22 cellular contexts compared by ENCODE assay signal in the genomic region with DNA sequence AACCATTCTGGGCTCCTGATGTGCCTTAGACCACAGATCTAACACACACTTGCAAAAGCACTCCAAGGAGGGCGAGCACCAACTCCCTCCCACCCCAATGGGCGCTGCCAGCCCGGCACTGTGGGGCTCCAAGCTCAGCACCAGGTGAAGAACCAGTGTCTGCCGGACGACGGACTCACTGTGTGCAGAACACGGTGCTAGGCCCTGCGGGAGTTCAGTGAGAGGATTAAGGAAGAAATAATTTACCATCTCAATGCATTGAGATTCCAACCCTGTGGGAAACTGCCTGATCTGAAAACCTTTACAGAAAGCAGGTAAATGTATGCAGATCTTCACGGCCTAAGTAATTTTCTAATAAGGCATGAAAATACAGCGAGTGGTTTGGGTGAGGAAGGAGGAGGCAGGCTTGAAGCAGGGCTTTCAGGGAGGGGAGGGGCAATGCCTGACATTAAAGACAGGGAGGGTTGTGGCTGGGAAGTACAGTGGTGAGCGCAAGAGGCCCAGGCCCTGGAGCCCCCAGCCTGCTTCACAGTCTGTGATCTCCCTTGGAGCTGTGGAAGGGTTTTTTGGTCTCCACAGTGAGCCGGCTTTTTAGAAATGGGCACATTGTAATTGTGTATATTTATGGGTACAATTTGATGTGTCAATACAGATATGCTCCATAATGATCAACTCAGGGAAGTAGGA. TPM values are rescaled to one million over a fixed set of nuclear protein-coding genes. Genes with fewer than 3 reads are reported as not detected.
A peak's percentile ranks its signal among the peaks of the same experiment; 100 is the strongest.
DNase-seq lines count a peak whose midpoint lies in the region; ATAC-seq and TF ChIP-seq lines count a peak whose summit lies in the region.
"Had no signal": no experiment of that assay in that cellular context is flagged by ENCODE, and none has a peak within 500 bp of the region (broad histone marks: within the 10 kb centered on the region; RNA-seq: fewer than 3 reads in every experiment).

No MANE protein-coding gene starts in this region.

- H3K27me3 ChIP-seq in H7 (ENCODE audit: control insufficient read depth, insufficient read depth, low read length) = no peaks in the 10 kb centered on the region; the same call in none of the 2 replicates
- no peaks in the 10 kb centered on the region for H3K27me3 ChIP-seq in WERI-Rb-1 (ENCODE audit: insufficient read depth, low read depth, severe bottlenecking)
- H3K27me3 ChIP-seq in spleen (replicated peaks in 1 of 7) = no peaks in the 10 kb centered on the region
- H3K27me3 ChIP-seq: BE2C had no signal

- H3K27ac Mint-ChIP-seq in activated T-cell treated with anti-CD3 and anti-CD28 coated beads, Interleukin-2, amount 50 U/mL, for 24 hours = no peak overlapping the region
- H3K27ac Mint-ChIP-seq: CD4-positive, CD25-positive, alpha-beta regulatory T cell; IgD-negative memory B cell had no signal

- H3K4me3 Mint-ChIP-seq in activated T-cell treated with anti-CD3 and anti-CD28 coated beads, Interleukin-2, amount 50 U/mL, for 24 hours = no peak overlapping the region
- H3K4me3 Mint-ChIP-seq: CD4-positive, CD25-positive, alpha-beta regulatory T cell; IgD-negative memory B cell had no signal

- no peak overlapping the region for H3K4me3 ChIP-seq in H7 (ENCODE audit: insufficient read depth, low read depth, low read length)
- H3K4me3 ChIP-seq in WERI-Rb-1 (ENCODE audit: low read depth, low read length) = no peak overlapping the region
- no peak overlapping the region for H3K4me3 ChIP-seq in spleen
- H3K4me3 ChIP-seq: GM12878 had no signal

- no peaks in the 10 kb centered on the region for H3K9me3 ChIP-seq in WERI-Rb-1 (ENCODE audit: severe bottlenecking)
- H3K9me3 ChIP-seq in spleen = peaks cover 0 to 5% (median 0%) of the 10 kb centered on the region in 8 donors
- H3K9me3 ChIP-seq: BE2C had no signal

- H3K9me3 Mint-ChIP-seq in activated T-cell treated with anti-CD3 and anti-CD28 coated beads, Interleukin-2, amount 50 U/mL, for 24 hours = no peaks in the 10 kb centered on the region
- H3K9me3 Mint-ChIP-seq: CD4-positive, CD25-positive, alpha-beta regulatory T cell; IgD-negative memory B cell had no signal

- no peak for TF ChIP-seq POLR2A in spleen (IDR thresholded peaks at IDR 0.05)

- no peaks in the 10 kb centered on the region for H3K36me3 Mint-ChIP-seq in activated T-cell treated with anti-CD3 and anti-CD28 coated beads, Interleukin-2, amount 50 U/mL, for 24 hours (ENCODE audit: low read depth)
- H3K36me3 Mint-ChIP-seq: CD4-positive, CD25-positive, alpha-beta regulatory T cell; IgD-negative memory B cell had no signal

- TF ChIP-seq CTCF in WERI-Rb-1 (IDR thresholded peaks at IDR 0.05; ENCODE audit: low read depth, low read length) (no peak), spleen (IDR thresholded peaks at IDR 0.05 in 8 of 11, conservative IDR thresholded peaks at IDR 0.05 in 3 of 11) (no peak)

- H3K27me3 Mint-ChIP-seq in activated T-cell treated with anti-CD3 and anti-CD28 coated beads, Interleukin-2, amount 50 U/mL, for 24 hours = no peaks in the 10 kb centered on the region

- no peaks in the 10 kb centered on the region for H3K4me1 Mint-ChIP-seq in activated T-cell treated with anti-CD3 and anti-CD28 coated beads, Interleukin-2, amount 50 U/mL, for 24 hours (ENCODE audit: low read depth)
- H3K4me1 Mint-ChIP-seq: CD4-positive, CD25-positive, alpha-beta regulatory T cell had no signal

- H3K4me1 ChIP-seq in spleen = peaks cover 0 to 34% (median 15%) of the 10 kb centered on the region in 6 donors

- H3K27ac ChIP-seq in WERI-Rb-1 (peak overlapping the region; percentile 84; the same call in 1 of the 2 replicates), spleen (no peak overlapping the region)

- 87 to 98% (median 95%) methylated on average over 12 of the region's 12 CpGs for WGBS in spleen, 5 donors

- intact Hi-C loops in spleen (cut with DNase I; ENCODE audit: low total_unique reads) = no loop called here

- no peaks in the 10 kb centered on the region for H3K36me3 ChIP-seq in H7 (replicated peaks; ENCODE audit: control insufficient read depth, insufficient read depth, low read length)
- no peaks in the 10 kb centered on the region for H3K36me3 ChIP-seq in WERI-Rb-1
- no peaks in the 10 kb centered on the region for H3K36me3 ChIP-seq in spleen
- H3K36me3 ChIP-seq: BE2C had no signal

- ATAC-seq in HG03108 (IDR thresholded peaks at IDR 0.05; ENCODE audit: unreplicated experiment) = no peak
- ATAC-seq: GM12878, HCT116 had no signal

- DNase-seq in H7 (peak; percentile 73), WERI-Rb-1 (no peak), iPS DF 19.7 (ENCODE audit: low read depth, low spot score) (peak; percentile 20), spleen (peak; percentile 56), cortex of kidney (lab: John Stamatoyannopoulos, UW) (no peak)
- no peak for DNase-seq in activated T-cell treated with anti-CD3 and anti-CD28 coated beads, Interleukin-2, amount 50 U/mL, for 24 hours
- DNase-seq: BE2C; CD4-positive, CD25-positive, alpha-beta regulatory T cell; COR-L47; DMS79 treated with DMSO at 0.1 percent for 48 hours; MV-4-11; NCI-H1105 treated with DMSO at 0.1 percent for 48 hours; NCI-H2029 treated with DMSO at 0.1 percent for 48 hours; NCI-H2171; NCI-H345; NCI-H526; Right ventricle myocardium superior had no signal

RNA-seq across cellular contexts. Expression of a gene that starts 35.6 kb away (rescaled TPM):
- total RNA-seq in H7 (2014; rRNA removed; shearing (Covaris generic)) = 2.7 and 4.3 TPM in 2 replicates
- total RNA-seq in spleen = 1 to 10 TPM in 1 of 7 donors, under 1 TPM in 6; 0.17 to 1.1 (median 0.28) TPM
- under 1 TPM; 0.07 to 0.22 (median 0.12) TPM for polyA plus RNA-seq in spleen
- total RNA-seq: A673; CD4-positive, CD25-positive, alpha-beta regulatory T cell; GM12878; Right ventricle myocardium superior had no signal
- polyA plus RNA-seq: CD4-positive, CD25-positive, alpha-beta regulatory T cell; IgD-negative memory B cell had no signal

RNA-seq across cellular contexts. Expression of a gene that starts 55.8 kb away (rescaled TPM):
- 2.6 and 4.4 TPM in 2 replicates for total RNA-seq in H7 (2014; rRNA removed; shearing (Covaris generic))
- total RNA-seq in spleen = under 1 TPM in 5 of 7 donors, not detected in 2; 0.23 to 0.66 (median 0.46) TPM
- 1 to 10 TPM in 1 of 3 donors, under 1 TPM in 2; 0.48 to 1.6 (median 0.74) TPM for polyA plus RNA-seq in spleen
- total RNA-seq: A673; CD4-positive, CD25-positive, alpha-beta regulatory T cell; GM12878 had no signal
- polyA plus RNA-seq: IgD-negative memory B cell had no signal

Comparison
In these comparisons a context has a peak if more than half of its experiments do, and no peak if none do; other contexts are left out.
1. DNase-seq: peak in H7 (single experiment), iPS DF 19.7 (single experiment) and spleen (single experiment); none in WERI-Rb-1 (single experiment), activated T-cell treated with anti-CD3 and anti-CD28 coated beads, Interleukin-2, amount 50 U/mL, for 24 hours (single experiment) and cortex of kidney (single experiment).